In the genomic region with DNA sequence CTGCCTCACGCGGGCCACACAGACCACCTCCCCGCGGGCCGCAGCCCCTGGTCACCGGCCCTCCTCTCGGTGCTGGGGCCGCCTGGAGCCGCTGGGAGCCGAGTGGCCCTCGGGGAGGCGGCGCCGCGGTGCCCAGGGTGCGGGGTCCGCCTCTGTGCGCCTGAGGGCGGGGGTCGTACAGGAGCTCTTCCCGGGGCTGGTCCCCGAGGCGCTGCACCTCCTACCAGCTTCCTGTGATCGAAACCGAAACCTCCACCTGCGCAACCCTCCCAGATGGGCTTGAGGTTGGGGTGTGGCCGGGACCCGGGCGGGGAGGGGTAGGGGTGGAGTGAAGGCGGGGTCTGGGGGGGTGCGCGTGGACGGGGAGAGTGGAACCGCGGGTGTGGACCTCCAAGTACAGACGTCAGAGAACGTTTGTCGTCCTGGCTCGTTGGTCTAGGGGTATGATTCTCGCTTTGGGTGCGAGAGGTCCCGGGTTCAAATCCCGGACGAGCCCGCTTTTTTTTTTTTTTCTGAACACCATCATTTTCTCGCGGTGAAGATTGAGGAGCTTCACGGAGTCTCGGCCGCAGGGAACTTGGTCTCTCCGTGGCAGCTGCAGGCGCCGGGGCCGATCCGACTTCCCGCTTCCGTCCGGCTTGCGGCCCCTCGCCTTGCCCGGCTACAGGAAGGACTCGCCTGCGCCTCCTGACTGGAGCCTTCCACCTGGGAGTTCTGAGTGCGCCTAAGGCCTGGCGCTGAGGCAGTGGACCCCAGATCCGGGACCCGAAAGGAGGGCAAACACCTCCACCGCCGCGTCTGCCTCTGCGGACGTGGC, we compare ENCODE assay signal across 8 cellular contexts. TPM values are rescaled to one million over a fixed set of nuclear protein-coding genes. Genes with fewer than 3 reads are reported as not detected.
A peak's percentile ranks its signal among the peaks of the same experiment; 100 is the strongest.
DNase-seq lines count a peak whose midpoint lies in the region; ATAC-seq, FAIRE-seq and TF ChIP-seq lines count a peak whose summit lies in the region.

No MANE protein-coding gene starts in this region.

- peak overlapping the region; percentile 87 for H3K4me3 ChIP-seq in endodermal cell (ENCODE audit: low read length)

- peaks cover 3% of the 10 kb centered on the region for H3K4me1 Mint-ChIP-seq in endodermal cell
- H3K4me1 Mint-ChIP-seq in mesothelial cell of epicardium = peaks cover 6% of the 10 kb centered on the region

- no peaks in the 10 kb centered on the region for H3K9me3 ChIP-seq in endodermal cell (ENCODE audit: control insufficient read depth, low read length)

- no peaks in the 10 kb centered on the region for H3K36me3 ChIP-seq in endodermal cell (ENCODE audit: control insufficient read depth, insufficient read depth, low read length)

- peaks cover 8% of the 10 kb centered on the region for H3K27me3 ChIP-seq in endodermal cell (ENCODE audit: control insufficient read depth, insufficient read depth, low read length, poor library complexity, severe bottlenecking)

- 1% methylated on average over 32 to 72 of the region's 72 CpGs for WGBS in endodermal cell (ENCODE audit: insufficient coverage in 1 of 2, insufficient read length in 1 of 2), 2 experiments

- peak; percentile 71 for FAIRE-seq in GM12892 (lab: Jason Lieb, UNC)

- H3K36me3 Mint-ChIP-seq in endodermal cell (ENCODE audit: low read depth) (no peaks in the 10 kb centered on the region), mesothelial cell of epicardium (no peaks in the 10 kb centered on the region)

- H3K9ac ChIP-seq in endodermal cell (ENCODE audit: extremely low read depth, low read length, poor library complexity, severe bottlenecking) = peak overlapping the region; percentile 57

- H3K4me3 Mint-ChIP-seq in endodermal cell (peak overlapping the region; percentile 72), mesothelial cell of epicardium (peak overlapping the region; percentile 86)

- no peak overlapping the region for H3K27ac ChIP-seq in endodermal cell (ENCODE audit: low read depth, low read length)

- ATAC-seq in HG03196 (IDR thresholded peaks at IDR 0.05; ENCODE audit: unreplicated experiment) (peak; percentile 55), HG02852 (IDR thresholded peaks at IDR 0.05; ENCODE audit: unreplicated experiment) (no peak)

- H3K4me1 ChIP-seq in endodermal cell (ENCODE audit: control insufficient read depth, insufficient read depth, low read length) = no peaks in the 10 kb centered on the region

- peaks cover 28% of the 10 kb centered on the region for H3K27me3 Mint-ChIP-seq in endodermal cell (ENCODE audit: insufficient read depth)
- H3K27me3 Mint-ChIP-seq in mesothelial cell of epicardium (ENCODE audit: low read depth) = peaks cover 18% of the 10 kb centered on the region

- DNase-seq in GM12892 (ENCODE audit: insufficient read length) = peak; percentile 90
- DNase-seq in NOMO-1 treated with DMSO at 0.1 percent for 48 hours (lab: John Stamatoyannopoulos, UW; ENCODE audit: unreplicated experiment) = peak; percentile 93
- peak; percentile 96 for DNase-seq in activated CD8-positive, alpha-beta memory T cell treated with anti-CD3 and anti-CD28 coated beads, Interleukin-2, amount 50 U/mL, for 1 hour (ENCODE audit: extremely low read depth)
- peak; percentile 95 for DNase-seq in endodermal cell
- peak; percentile 83 to 93 for DNase-seq in mesothelial cell of epicardium (ENCODE audit: low spot score in 2 of 2, unreplicated experiment in 2 of 2)
- peak; percentile 70 to 79 for DNase-seq in stimulated activated CD8-positive, alpha-beta memory T cell treated with anti-CD3 and anti-CD28 coated beads, Interleukin-15, amount 100 ng/mL, for 48 hours (ENCODE audit: low read depth in 2 of 2)

- TF ChIP-seq POLR2A in GM12892 (IDR thresholded peaks at IDR 0.05; ENCODE audit: low read depth, low read length) = no peak

- TF ChIP-seq CTCF in endodermal cell (conservative IDR thresholded peaks at IDR 0.05) (no peak), mesothelial cell of epicardium (IDR thresholded peaks at IDR 0.05; ENCODE audit: unreplicated experiment) (no peak)

- H3K9me3 Mint-ChIP-seq in endodermal cell (peaks cover 2% of the 10 kb centered on the region), mesothelial cell of epicardium (no peaks in the 10 kb centered on the region)

- H3K27ac Mint-ChIP-seq in endodermal cell (peak overlapping the region; percentile 90), mesothelial cell of epicardium (peak overlapping the region; percentile 94)

RNA-seq across cellular contexts. Expression of gene ZNF213, which starts 23.9 kb away (rescaled TPM):
- 1.6 TPM for polyA plus RNA-seq in GM12892 (2012; ENCODE audit: missing spikeins)
- total RNA-seq in endodermal cell (1 to 10 TPM; 5.1 to 6.3 TPM), mesothelial cell of epicardium (12.2 to 13.4 TPM (median 12.7 TPM) in 3 replicates)
- polyA plus RNA-seq in endodermal cell (2013, experiment 1 of 2) = 11.4 TPM
- 10.5 TPM for polyA plus RNA-seq in endodermal cell (2013, experiment 2 of 2)

RNA-seq across cellular contexts. Expression of gene OR1F1, which starts 29.3 kb away (rescaled TPM):
- polyA plus RNA-seq in GM12892 (2012; ENCODE audit: missing spikeins) = not detected
- total RNA-seq in endodermal cell (under 1 TPM in 1 of 2 donors, not detected in 1; 0.29 TPM), mesothelial cell of epicardium (not detected in 3 replicates)
- polyA plus RNA-seq in endodermal cell (2013, experiment 1 of 2) = not detected
- not detected for polyA plus RNA-seq in endodermal cell (2013, experiment 2 of 2)

RNA-seq across cellular contexts. Expression of gene ZNF205, which starts 46.3 kb away (rescaled TPM):
- not detected for polyA plus RNA-seq in GM12892 (2012; ENCODE audit: missing spikeins)
- total RNA-seq in endodermal cell (10 to 100 TPM; 15.4 to 18.3 TPM), mesothelial cell of epicardium (15.4 to 16.7 TPM (median 16.0 TPM) in 3 replicates)
- polyA plus RNA-seq in endodermal cell (2013, experiment 1 of 2) = 19.4 TPM
- polyA plus RNA-seq in endodermal cell (2013, experiment 2 of 2) = 17.3 TPM

RNA-seq across cellular contexts. Expression of gene ZSCAN10, which starts 59.6 kb away (rescaled TPM):
- not detected for polyA plus RNA-seq in GM12892 (2012; ENCODE audit: missing spikeins)
- total RNA-seq in endodermal cell (10 to 100 TPM; 36.6 to 70.0 TPM), mesothelial cell of epicardium (0.09 to 0.42 TPM in 2 of 3 replicates, not detected in the other)
- polyA plus RNA-seq in endodermal cell (2013, experiment 1 of 2) = 17.0 TPM
- 7.7 TPM for polyA plus RNA-seq in endodermal cell (2013, experiment 2 of 2)
